In genomic region chr1:51877434-51878306, GRCh38 we compare ENCODE assay signal across 8 cellular contexts. TPM values are rescaled to one million over a fixed set of nuclear protein-coding genes. Genes with fewer than 3 reads are reported as not detected.
A peak's percentile ranks its signal among the peaks of the same experiment; 100 is the strongest.
DNase-seq lines count a peak whose midpoint lies in the region; ATAC-seq and TF ChIP-seq lines count a peak whose summit lies in the region.

No MANE protein-coding gene starts in this region.

- TF ChIP-seq CTCF in 22Rv1 (IDR thresholded peaks at IDR 0.05), result no peak

- peak overlapping the region; percentile 98 for H3K4me3 ChIP-seq in iPS-18a (ENCODE audit: low read length)

- peak overlapping the region; percentile 98 for H3K9ac ChIP-seq in iPS-18a (ENCODE audit: low read length)

- peak; percentile 25 for DNase-seq in Daoy (ENCODE audit: low read depth)
- DNase-seq in HuH-7 (ENCODE audit: low spot score), result peak; percentile 4
- DNase-seq in amniotic stem cell (lab: John Stamatoyannopoulos, UW), result peak; percentile 11
- DNase-seq in stimulated activated naive CD8-positive, alpha-beta T cell treated with anti-CD3 and anti-CD28 coated beads, Interleukin-15, Interleukin-2, amounts not matched to agents 100 U/mL and 50 U/mL, for 24 hours, result peak; percentile 26

- H3K27ac ChIP-seq in 22Rv1, result peak overlapping the region; percentile 87
- H3K27ac ChIP-seq in iPS-18a (ENCODE audit: low read length), result peak overlapping the region; percentile 96

- ATAC-seq in stimulated activated naive CD8-positive, alpha-beta T cell treated with anti-CD3 and anti-CD28 coated beads, Interleukin-15, Interleukin-2, amounts not matched to agents 100 U/mL and 50 U/mL, for 24 hours, result no peak
- ATAC-seq in HG02678 (IDR thresholded peaks at IDR 0.05; ENCODE audit: unreplicated experiment), result no peak
- ATAC-seq in GM19035 (IDR thresholded peaks at IDR 0.05; ENCODE audit: unreplicated experiment), result no peak

- H3K9me3 ChIP-seq in iPS-18a (ENCODE audit: control insufficient read depth, low read depth, low read length), result no peaks in the 10 kb centered on the region

- H3K36me3 ChIP-seq in iPS-18a (ENCODE audit: control insufficient read depth, low read depth, low read length), result no peaks in the 10 kb centered on the region

- H3K4me1 ChIP-seq in iPS-18a (ENCODE audit: control insufficient read depth, low read depth, low read length), result peaks cover 8% of the 10 kb centered on the region

- no peaks in the 10 kb centered on the region for H3K27me3 ChIP-seq in iPS-18a (ENCODE audit: control insufficient read depth, insufficient read depth, low read length)

RNA-seq across cellular contexts. Expression of gene NRDC, which starts 0.9 kb away (rescaled TPM):
- 47.0 and 56.8 TPM in 2 replicates for total RNA-seq in Daoy (2014; rRNA removed; shearing (Covaris generic))
